In genomic region chr1:92774407-92774806, GRCh38 we compare ENCODE assay signal across 9 cellular contexts.
"Had no signal": no experiment of that assay in that cellular context is flagged by ENCODE, and none has a peak within 500 bp of the region (broad histone marks: within the 10 kb centered on the region; RNA-seq: fewer than 3 reads in every experiment).

No MANE protein-coding gene starts in this region.

- H3K27ac ChIP-seq: esophagus squamous epithelium, ovary, tibial artery had no signal

- DNase-seq: activated CD4-positive, alpha-beta T cell treated with anti-CD3 and anti-CD28 coated beads, Interleukin-2, amount 50 U/mL, for 1 hour; activated naive CD4-positive, alpha-beta T cell; esophagus squamous epithelium; kidney glomerular epithelial cell; midbrain; ovary; stimulated activated CD4-positive, alpha-beta T cell treated with anti-CD3 and anti-CD28 coated beads, Interleukin-1b, Interleukin-23, amount 100 ng/mL, for 48 hours; stimulated activated naive CD8-positive, alpha-beta T cell treated with anti-CD3 and anti-CD28 coated beads, Interleukin-15, amount 100 ng/mL, for 72 hours; tibial artery had no signal

- H3K4me3 ChIP-seq: esophagus squamous epithelium, ovary, tibial artery had no signal

- H3K36me3 ChIP-seq: esophagus squamous epithelium, ovary, tibial artery had no signal

- H3K9me3 ChIP-seq: esophagus squamous epithelium, ovary, tibial artery had no signal

- H3K27me3 ChIP-seq: esophagus squamous epithelium, ovary, tibial artery had no signal
